In genomic region chr11:46760429-46761128, GRCh38 we compare ENCODE assay signal across 26 cellular contexts. TPM values are rescaled to one million over a fixed set of nuclear protein-coding genes. Genes with fewer than 3 reads are reported as not detected.
"Had no signal": no experiment of that assay in that cellular context is flagged by ENCODE, and none has a peak within 500 bp of the region (broad histone marks: within the 10 kb centered on the region; RNA-seq: fewer than 3 reads in every experiment).

No MANE protein-coding gene starts in this region.

- H3K4me3 Mint-ChIP-seq: activated CD8-positive, alpha-beta T cell treated with anti-CD3 and anti-CD28 coated beads, Interleukin-2, amount 10 ng/mL, durations not matched to agents 7 days and 5 days; activated naive CD8-positive, alpha-beta T cell; WTC11 had no signal

- H3K27me3 Mint-ChIP-seq: activated naive CD8-positive, alpha-beta T cell had no signal

- ATAC-seq: activated CD8-positive, alpha-beta T cell treated with anti-CD3 and anti-CD28 coated beads, Interleukin-2, amount 10 ng/mL, durations not matched to agents 7 days and 5 days; HepG2; Panc1; Right ventricle myocardium inferior; SK-N-SH treated with all-trans-retinoic acid at 6 μM for 48 hours; WTC11 had no signal

- DNase-seq: activated CD4-positive, alpha-beta T cell treated with anti-CD3 and anti-CD28 coated beads for 48 hours; activated CD4-positive, alpha-beta T cell treated with anti-CD3 and anti-CD28 coated beads, Interleukin-2, amount 50 U/mL, for 4 hours; activated CD4-positive, CD25-positive, alpha-beta regulatory T cell treated with anti-CD3 and anti-CD28 coated beads, Interleukin-2, amount 50 U/mL, for 72 hours; activated CD8-positive, alpha-beta memory T cell treated with anti-CD3 and anti-CD28 coated beads, Interleukin-2, amount 50 U/mL, for 48 hours; activated CD8-positive, alpha-beta T cell treated with anti-CD3 and anti-CD28 coated beads, Interleukin-2, amount 10 ng/mL, durations not matched to agents 7 days and 5 days; activated naive CD4-positive, alpha-beta T cell; activated T-cell treated with anti-CD3 and anti-CD28 coated beads, Interleukin-2, amount 50 U/mL, for 1 hour; central memory CD4-positive, alpha-beta T cell; NCI-H1092; NCI-H1417; NCI-H1930; NCI-H2171; NCI-H2227 treated with DMSO at 0.1 percent for 48 hours; NCI-H69; NK-92 treated with Interleukin-12 subunit alpha and Interleukin-12 subunit beta, amount 100 ng/mL, for 24 hours; OCI-M1; RPMI8226; SW 1271 had no signal

- FAIRE-seq: bronchial epithelial cell, HepG2 had no signal

- H3K27ac Mint-ChIP-seq: activated CD8-positive, alpha-beta T cell treated with anti-CD3 and anti-CD28 coated beads, Interleukin-2, amount 10 ng/mL, durations not matched to agents 7 days and 5 days; activated naive CD8-positive, alpha-beta T cell; WTC11 had no signal

- H3K9me3 Mint-ChIP-seq: WTC11 had no signal

RNA-seq across cellular contexts. Expression of gene F2, which starts 41.6 kb away (rescaled TPM):
- total RNA-seq: NCI-H460, Right ventricle myocardium inferior had no signal
